In genomic region chr1:225881081-225882007, GRCh38 we compare ENCODE assay signal across 1 cellular context.
A peak's percentile ranks its signal among the peaks of the same experiment; 100 is the strongest.
TF ChIP-seq lines count a peak whose summit lies in the region.

No MANE protein-coding gene starts in this region.

TF ChIP-seq in K562, 482 proteins besides CTCF, POLR2A, EP300 and RAD21 (continued from another document and continues in another):
- TF ChIP-seq HNRNPK (IDR thresholded peaks at IDR 0.05; ENCODE audit: low read depth, low read length, poor library complexity, severe bottlenecking) (no peak), ERF (CRISPR knock-in tag; IDR thresholded peaks at IDR 0.05) (0 out of 2 replicates have a peak, but pooled peaks have one; percentile 18), KDM2B (CRISPR knock-in tag; IDR thresholded peaks at IDR 0.05) (no peak), HCFC1 (IDR thresholded peaks at IDR 0.05; ENCODE audit: low read depth, low read length) (peak; percentile 12; the same call in 1 of the 2 replicates), ETV6 (IDR thresholded peaks at IDR 0.05; ENCODE audit: borderline replicate concordance in 1 of 2, low read depth in 2 of 2, low read length in 1 of 2) (no peak), ETV6 (CRISPR knock-in tag; IDR thresholded peaks at IDR 0.05; ENCODE audit: borderline replicate concordance) (no peak), RCOR1 (IDR thresholded peaks at IDR 0.05; ENCODE audit: borderline replicate concordance in 1 of 2, low read depth in 2 of 2, low read length in 2 of 2) (peak in 1 of 2 experiments; percentile 1; a peak in 1 of 4 replicates), SP1 (CRISPR knock-in tag; IDR thresholded peaks at IDR 0.05) (no peak), KLF10 (CRISPR knock-in tag; IDR thresholded peaks at IDR 0.05) (no peak), MBD2 (IDR thresholded peaks at IDR 0.05; ENCODE audit: borderline replicate concordance, low read depth) (peak; percentile 8; the same call in 1 of the 2 replicates), ELF2 (CRISPR knock-in tag; IDR thresholded peaks at IDR 0.05) (no peak), GABPB1 (CRISPR knock-in tag; IDR thresholded peaks at IDR 0.05) (peak; percentile 8; the same call in 1 of the 2 replicates), DDX20 (tag; IDR thresholded peaks at IDR 0.05; ENCODE audit: low read depth) (no peak), TFE3 (CRISPR knock-in tag; IDR thresholded peaks at IDR 0.05) (no peak), BRD4 (IDR thresholded peaks at IDR 0.05) (0 out of 2 replicates have a peak, but pooled peaks have one; percentile 52), ATF3 (IDR thresholded peaks at IDR 0.05) (no peak), ATF3 (CRISPR knock-in tag; conservative IDR thresholded peaks at IDR 0.05) (no peak), RBM22 (IDR thresholded peaks at IDR 0.05; ENCODE audit: low read depth, low read length, poor library complexity, severe bottlenecking) (no peak), SREBF2 (CRISPR knock-in tag; IDR thresholded peaks at IDR 0.05) (no peak), TCF3 (CRISPR knock-in tag; IDR thresholded peaks at IDR 0.05) (0 out of 2 replicates have a peak, but pooled peaks have one; percentile 16), NONO (IDR thresholded peaks at IDR 0.05; ENCODE audit: low read depth in 2 of 2, low read length in 1 of 2) (0 out of 4 replicates have a peak, but pooled peaks of 1 of the 2 experiments have one; percentile 4), ZNF311 (CRISPR knock-in tag; IDR thresholded peaks at IDR 0.05) (no peak), ZNF232 (CRISPR knock-in tag; IDR thresholded peaks at IDR 0.05) (no peak), ZFP91 (CRISPR knock-in tag; IDR thresholded peaks at IDR 0.05) (0 out of 2 replicates have a peak, but pooled peaks have one; percentile 8), ZNF586 (CRISPR knock-in tag; conservative IDR thresholded peaks at IDR 0.05) (no peak), ATF4 (CRISPR knock-in tag; IDR thresholded peaks at IDR 0.05) (no peak), SMARCE1 (IDR thresholded peaks at IDR 0.05) (no peak), EGR1 (conservative IDR thresholded peaks at IDR 0.05) (peak; percentile 79), E2F3 (CRISPR knock-in tag; IDR thresholded peaks at IDR 0.05) (no peak), ELF4 (CRISPR knock-in tag; IDR thresholded peaks at IDR 0.05) (0 out of 2 replicates have a peak, but pooled peaks have one; percentile 39), LARP7 (IDR thresholded peaks at IDR 0.05) (no peak), ZNF512 (tag; IDR thresholded peaks at IDR 0.05) (no peak), ZC3H4 (CRISPR knock-in tag; IDR thresholded peaks at IDR 0.05; ENCODE audit: borderline replicate concordance) (no peak), RFX7 (CRISPR knock-in tag; IDR thresholded peaks at IDR 0.05) (no peak), TFAM (CRISPR knock-in tag; conservative IDR thresholded peaks at IDR 0.05) (no peak), ZNF655 (CRISPR knock-in tag; IDR thresholded peaks at IDR 0.05) (no peak), NR3C1 (CRISPR knock-in tag; IDR thresholded peaks at IDR 0.05) (no peak), RBM34 (IDR thresholded peaks at IDR 0.05; ENCODE audit: borderline replicate concordance, insufficient read depth, low read length) (no peak), ADNP (tag; IDR thresholded peaks at IDR 0.05) (no peak), NR2C2 (CRISPR knock-in tag; IDR thresholded peaks at IDR 0.05) (no peak), NR2C2 (tag; IDR thresholded peaks at IDR 0.05) (0 out of 2 replicates have a peak, but pooled peaks have one; percentile 11), CBFB (CRISPR knock-in tag; IDR thresholded peaks at IDR 0.05) (no peak), USF2 (CRISPR knock-in tag; IDR thresholded peaks at IDR 0.05) (no peak), WHSC1 (IDR thresholded peaks at IDR 0.05; ENCODE audit: low read length) (no peak), ELF1 (tag; IDR thresholded peaks at IDR 0.05) (0 out of 2 replicates have a peak, but pooled peaks have one; percentile 40), KLF16 (IDR thresholded peaks at IDR 0.05) (no peak), ZKSCAN1 (IDR thresholded peaks at IDR 0.05; ENCODE audit: low read depth, low read length) (no peak), MEIS2 (IDR thresholded peaks at IDR 0.05; ENCODE audit: partially characterized antibody) (no peak), GABPB2 (CRISPR knock-in tag; conservative IDR thresholded peaks at IDR 0.05) (no peak), SREBF1 (IDR thresholded peaks at IDR 0.05; ENCODE audit: borderline replicate concordance, low read depth, low read length) (no peak), GATAD2B (IDR thresholded peaks at IDR 0.05; ENCODE audit: borderline replicate concordance) (no peak), TEAD1 (CRISPR knock-in tag; IDR thresholded peaks at IDR 0.05) (no peak), RBBP5 (IDR thresholded peaks at IDR 0.05; ENCODE audit: borderline replicate concordance, insufficient read depth, low read length, poor library complexity, severe bottlenecking) (no peak), ATF7 (IDR thresholded peaks at IDR 0.05) (no peak), NEUROD1 (IDR thresholded peaks at IDR 0.05; ENCODE audit: borderline replicate concordance, low read depth, low read length, partially characterized antibody) (peak; percentile 12), TCF7L2 (IDR thresholded peaks at IDR 0.05; ENCODE audit: low read depth, low read length) (no peak), ZNF518B (CRISPR knock-in tag; IDR thresholded peaks at IDR 0.05) (no peak), BHLHE40 (IDR thresholded peaks at IDR 0.05; ENCODE audit: low read length) (no peak), TFAP4 (CRISPR knock-in tag; IDR thresholded peaks at IDR 0.05; ENCODE audit: borderline replicate concordance) (no peak)
